1 cellular context compared by ENCODE assay signal in the genomic region with DNA sequence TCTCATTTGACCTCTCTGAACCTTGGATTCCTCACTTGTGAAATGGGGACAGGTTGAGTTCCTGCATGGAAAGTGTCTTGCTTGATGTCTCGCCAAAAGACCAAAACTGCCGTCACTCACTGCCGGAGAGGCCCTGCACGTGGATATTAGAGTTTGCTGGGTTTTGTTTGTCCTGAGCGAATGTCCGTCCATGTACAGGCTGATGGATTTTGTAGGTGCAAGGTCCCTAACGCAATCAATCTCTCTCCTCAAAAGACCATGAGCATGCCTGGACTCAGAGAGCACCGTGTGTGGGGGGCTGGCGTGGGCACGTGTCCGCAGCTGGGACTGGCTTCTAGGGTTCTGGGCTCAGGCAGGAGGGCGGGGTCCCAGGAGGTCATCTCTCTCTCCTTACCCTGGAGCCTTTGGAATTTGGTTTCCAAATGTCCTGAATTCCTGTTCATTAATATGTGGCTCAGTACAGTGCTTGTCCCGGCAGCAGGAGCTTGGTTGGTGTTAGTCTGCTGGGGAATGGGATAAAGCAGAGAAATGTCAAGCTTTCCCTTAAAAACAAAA.
TF ChIP-seq lines count a peak whose summit lies in the region.

No MANE protein-coding gene starts in this region.

TF ChIP-seq in HepG2, 621 proteins besides CTCF, POLR2A, EP300 and RAD21 (continued from another document and continues in another):
- 0 out of 2 replicates have a peak, but pooled peaks have one; percentile 51 for TF ChIP-seq ZBTB7A (CRISPR knock-in tag; IDR thresholded peaks at IDR 0.05)
- TF ChIP-seq RBM39 (IDR thresholded peaks at IDR 0.05; ENCODE audit: low read depth, low read length, poor library complexity, severe bottlenecking) = no peak
- TF ChIP-seq MYC (CRISPR knock-in tag; IDR thresholded peaks at IDR 0.05; ENCODE audit: borderline replicate concordance) = peak; percentile 51; the same call in 1 of the 2 replicates
- peak; percentile 25; the same call in 1 of the 2 replicates for TF ChIP-seq TFAP4 (IDR thresholded peaks at IDR 0.05; ENCODE audit: borderline replicate concordance, low read depth)
- TF ChIP-seq REPIN1 (CRISPR knock-in tag; IDR thresholded peaks at IDR 0.05; ENCODE audit: borderline replicate concordance, low read depth) = no peak
- TF ChIP-seq ZNF614 (CRISPR knock-in tag; IDR thresholded peaks at IDR 0.05; ENCODE audit: borderline replicate concordance) = peak; percentile 50; the same call in 1 of the 2 replicates
- TF ChIP-seq, protein P1, sequence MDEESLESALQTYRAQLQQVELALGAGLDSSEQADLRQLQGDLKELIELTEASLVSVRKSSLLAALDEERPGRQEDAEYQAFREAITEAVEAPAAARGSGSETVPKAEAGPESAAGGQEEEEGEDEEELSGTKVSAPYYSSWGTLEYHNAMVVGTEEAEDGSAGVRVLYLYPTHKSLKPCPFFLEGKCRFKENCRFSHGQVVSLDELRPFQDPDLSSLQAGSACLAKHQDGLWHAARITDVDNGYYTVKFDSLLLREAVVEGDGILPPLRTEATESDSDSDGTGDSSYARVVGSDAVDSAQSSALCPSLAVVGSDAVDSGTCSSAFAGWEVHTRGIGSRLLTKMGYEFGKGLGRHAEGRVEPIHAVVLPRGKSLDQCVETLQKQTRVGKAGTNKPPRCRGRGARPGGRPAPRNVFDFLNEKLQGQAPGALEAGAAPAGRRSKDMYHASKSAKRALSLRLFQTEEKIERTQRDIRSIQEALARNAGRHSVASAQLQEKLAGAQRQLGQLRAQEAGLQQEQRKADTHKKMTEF (CRISPR knock-in tag; IDR thresholded peaks at IDR 0.05) = peak; percentile 62
- TF ChIP-seq, protein P2, sequence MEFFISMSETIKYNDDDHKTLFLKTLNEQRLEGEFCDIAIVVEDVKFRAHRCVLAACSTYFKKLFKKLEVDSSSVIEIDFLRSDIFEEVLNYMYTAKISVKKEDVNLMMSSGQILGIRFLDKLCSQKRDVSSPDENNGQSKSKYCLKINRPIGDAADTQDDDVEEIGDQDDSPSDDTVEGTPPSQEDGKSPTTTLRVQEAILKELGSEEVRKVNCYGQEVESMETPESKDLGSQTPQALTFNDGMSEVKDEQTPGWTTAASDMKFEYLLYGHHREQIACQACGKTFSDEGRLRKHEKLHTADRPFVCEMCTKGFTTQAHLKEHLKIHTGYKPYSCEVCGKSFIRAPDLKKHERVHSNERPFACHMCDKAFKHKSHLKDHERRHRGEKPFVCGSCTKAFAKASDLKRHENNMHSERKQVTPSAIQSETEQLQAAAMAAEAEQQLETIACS (CRISPR knock-in tag; IDR thresholded peaks at IDR 0.05) = no peak
- no peak for TF ChIP-seq JARID2 (CRISPR knock-in tag; IDR thresholded peaks at IDR 0.05; ENCODE audit: insufficient replicate concordance)
- peak; percentile 43; the same call in 1 of the 2 replicates for TF ChIP-seq ETV5 (CRISPR knock-in tag; IDR thresholded peaks at IDR 0.05; ENCODE audit: borderline replicate concordance)
- no peak for TF ChIP-seq CBX2 (IDR thresholded peaks at IDR 0.05; ENCODE audit: low read depth, low read length)
- no peak for TF ChIP-seq CBX2 (CRISPR knock-in tag; IDR thresholded peaks at IDR 0.05; ENCODE audit: low read depth)
- TF ChIP-seq NR2F6 (IDR thresholded peaks at IDR 0.05) = peak; percentile 58
- TF ChIP-seq NR2F6 (CRISPR knock-in tag; IDR thresholded peaks at IDR 0.05) = no peak; the same call in none of the 2 replicates
- TF ChIP-seq ZBED4 (CRISPR knock-in tag; IDR thresholded peaks at IDR 0.05; ENCODE audit: borderline replicate concordance) = no peak
- TF ChIP-seq RARG (CRISPR knock-in tag; IDR thresholded peaks at IDR 0.05; ENCODE audit: low read depth) = no peak
- no peak for TF ChIP-seq ZBTB2 (CRISPR knock-in tag; IDR thresholded peaks at IDR 0.05; ENCODE audit: low read depth)
- TF ChIP-seq ZFYVE20 (CRISPR knock-in tag; IDR thresholded peaks at IDR 0.05; ENCODE audit: borderline replicate concordance, low read depth) = no peak
- TF ChIP-seq PHF5A (CRISPR knock-in tag; IDR thresholded peaks at IDR 0.05; ENCODE audit: low read depth, unreplicated experiment) = no peak
- TF ChIP-seq ZNF839 (CRISPR knock-in tag; IDR thresholded peaks at IDR 0.05; ENCODE audit: borderline replicate concordance) = no peak
- TF ChIP-seq CENPBD1 (CRISPR knock-in tag; IDR thresholded peaks at IDR 0.05; ENCODE audit: borderline replicate concordance, low read depth) = no peak
- no peak for TF ChIP-seq KDM3A (CRISPR knock-in tag; IDR thresholded peaks at IDR 0.05; ENCODE audit: low read depth)
- TF ChIP-seq GLMP (CRISPR knock-in tag; IDR thresholded peaks at IDR 0.05; ENCODE audit: borderline replicate concordance) = no peak
- TF ChIP-seq, protein P3, sequence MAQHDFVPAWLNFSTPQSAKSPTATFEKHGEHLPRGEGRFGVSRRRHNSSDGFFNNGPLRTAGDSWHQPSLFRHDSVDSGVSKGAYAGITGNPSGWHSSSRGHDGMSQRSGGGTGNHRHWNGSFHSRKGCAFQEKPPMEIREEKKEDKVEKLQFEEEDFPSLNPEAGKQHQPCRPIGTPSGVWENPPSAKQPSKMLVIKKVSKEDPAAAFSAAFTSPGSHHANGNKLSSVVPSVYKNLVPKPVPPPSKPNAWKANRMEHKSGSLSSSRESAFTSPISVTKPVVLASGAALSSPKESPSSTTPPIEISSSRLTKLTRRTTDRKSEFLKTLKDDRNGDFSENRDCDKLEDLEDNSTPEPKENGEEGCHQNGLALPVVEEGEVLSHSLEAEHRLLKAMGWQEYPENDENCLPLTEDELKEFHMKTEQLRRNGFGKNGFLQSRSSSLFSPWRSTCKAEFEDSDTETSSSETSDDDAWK (CRISPR knock-in tag; IDR thresholded peaks at IDR 0.05) = no peak
- TF ChIP-seq ZMYM4 (CRISPR knock-in tag; IDR thresholded peaks at IDR 0.05) = 0 out of 2 replicates have a peak, but pooled peaks have one; percentile 5
- no peak for TF ChIP-seq ATF3 (CRISPR knock-in tag; IDR thresholded peaks at IDR 0.05)
- TF ChIP-seq SETDB1 (CRISPR knock-in tag; IDR thresholded peaks at IDR 0.05; ENCODE audit: borderline replicate concordance) = no peak
- TF ChIP-seq, protein P4, sequence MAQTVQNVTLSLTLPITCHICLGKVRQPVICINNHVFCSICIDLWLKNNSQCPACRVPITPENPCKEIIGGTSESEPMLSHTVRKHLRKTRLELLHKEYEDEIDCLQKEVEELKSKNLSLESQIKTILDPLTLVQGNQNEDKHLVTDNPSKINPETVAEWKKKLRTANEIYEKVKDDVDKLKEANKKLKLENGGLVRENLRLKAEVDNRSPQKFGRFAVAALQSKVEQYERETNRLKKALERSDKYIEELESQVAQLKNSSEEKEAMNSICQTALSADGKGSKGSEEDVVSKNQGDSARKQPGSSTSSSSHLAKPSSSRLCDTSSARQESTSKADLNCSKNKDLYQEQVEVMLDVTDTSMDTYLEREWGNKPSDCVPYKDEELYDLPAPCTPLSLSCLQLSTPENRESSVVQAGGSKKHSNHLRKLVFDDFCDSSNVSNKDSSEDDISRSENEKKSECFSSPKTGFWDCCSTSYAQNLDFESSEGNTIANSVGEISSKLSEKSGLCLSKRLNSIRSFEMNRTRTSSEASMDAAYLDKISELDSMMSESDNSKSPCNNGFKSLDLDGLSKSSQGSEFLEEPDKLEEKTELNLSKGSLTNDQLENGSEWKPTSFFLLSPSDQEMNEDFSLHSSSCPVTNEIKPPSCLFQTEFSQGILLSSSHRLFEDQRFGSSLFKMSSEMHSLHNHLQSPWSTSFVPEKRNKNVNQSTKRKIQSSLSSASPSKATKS (CRISPR knock-in tag; IDR thresholded peaks at IDR 0.05) = no peak
- no peak for TF ChIP-seq MBNL3 (CRISPR knock-in tag; conservative IDR thresholded peaks at IDR 0.05)
- peak; percentile 60; the same call in 1 of the 2 replicates for TF ChIP-seq ZNF292 (CRISPR knock-in tag; IDR thresholded peaks at IDR 0.05; ENCODE audit: borderline replicate concordance, low read depth)
- TF ChIP-seq ZNF335 (CRISPR knock-in tag; IDR thresholded peaks at IDR 0.05) = 0 out of 2 replicates have a peak, but pooled peaks have one; percentile 28
- TF ChIP-seq ZNF619 (CRISPR knock-in tag; IDR thresholded peaks at IDR 0.05) = no peak
- no peak for TF ChIP-seq HNF4G (IDR thresholded peaks at IDR 0.05; ENCODE audit: borderline replicate concordance, low read depth, low read length)
- TF ChIP-seq HNF4G (CRISPR knock-in tag; IDR thresholded peaks at IDR 0.05; ENCODE audit: borderline replicate concordance, low read depth) = 0 out of 2 replicates have a peak, but pooled peaks have one; percentile 19
- TF ChIP-seq KDM5B (CRISPR knock-in tag; IDR thresholded peaks at IDR 0.05; ENCODE audit: borderline replicate concordance) = peak; percentile 38; the same call in 1 of the 2 replicates
- no peak for TF ChIP-seq BRD4 (CRISPR knock-in tag; IDR thresholded peaks at IDR 0.05)
- no peak; the same call in 1 of the 2 replicates for TF ChIP-seq RARA (CRISPR knock-in tag; IDR thresholded peaks at IDR 0.05)
- TF ChIP-seq NR0B2 (CRISPR knock-in tag; IDR thresholded peaks at IDR 0.05) = 0 out of 2 replicates have a peak, but pooled peaks have one; percentile 26
- no peak; the same call in 1 of the 2 replicates for TF ChIP-seq ZNF766 (CRISPR knock-in tag; IDR thresholded peaks at IDR 0.05; ENCODE audit: borderline replicate concordance)
- no peak for TF ChIP-seq PREB (CRISPR knock-in tag; IDR thresholded peaks at IDR 0.05)
- no peak for TF ChIP-seq ZNF253 (CRISPR knock-in tag; IDR thresholded peaks at IDR 0.05; ENCODE audit: borderline replicate concordance)
- TF ChIP-seq ZFX (CRISPR knock-in tag; IDR thresholded peaks at IDR 0.05; ENCODE audit: low read depth) = peak; percentile 55
- TF ChIP-seq ARHGAP35 (CRISPR knock-in tag; IDR thresholded peaks at IDR 0.05; ENCODE audit: borderline replicate concordance) = no peak
